In the genomic region with DNA sequence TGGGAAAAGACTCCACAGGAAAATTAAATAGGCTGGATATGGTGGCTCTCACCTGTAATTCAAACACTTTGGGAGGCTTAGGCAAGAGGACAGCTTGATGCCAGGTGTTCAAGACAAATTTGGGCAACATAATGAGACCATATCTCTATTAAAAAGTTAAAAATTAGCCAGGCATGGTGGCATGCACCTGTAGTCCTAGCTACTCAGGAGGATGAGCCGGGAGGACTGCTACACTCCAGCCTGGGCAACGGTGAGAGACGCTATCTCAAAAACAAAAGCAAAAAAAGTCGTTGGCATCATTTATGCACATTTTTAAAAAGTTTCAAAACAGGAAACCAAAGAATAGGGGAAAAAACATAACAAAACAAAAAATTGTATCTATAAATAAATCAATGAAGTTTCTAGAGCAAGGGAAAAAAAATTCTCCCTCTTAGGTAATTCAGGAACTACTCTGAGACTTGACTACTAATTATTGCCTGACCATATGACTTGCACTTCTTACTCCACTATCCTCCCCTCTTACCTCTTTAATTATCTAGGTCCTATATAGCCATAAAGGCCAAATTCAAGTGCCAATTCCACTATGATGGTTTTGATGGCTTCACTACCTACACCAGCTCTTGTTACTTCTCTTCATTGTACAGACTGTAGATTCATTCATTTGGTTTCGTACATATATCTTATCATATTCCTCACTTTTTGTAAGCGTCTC, we compare ENCODE assay signal across 10 cellular contexts. TPM values are rescaled to one million over a fixed set of nuclear protein-coding genes. Genes with fewer than 3 reads are reported as not detected.
DNase-seq lines count a peak whose midpoint lies in the region; ATAC-seq and TF ChIP-seq lines count a peak whose summit lies in the region.
"Had no signal": no experiment of that assay in that cellular context is flagged by ENCODE, and none has a peak within 500 bp of the region (broad histone marks: within the 10 kb centered on the region; RNA-seq: fewer than 3 reads in every experiment).

No MANE protein-coding gene starts in this region.

- peak overlapping the region; percentile 98 for H3K27ac Mint-ChIP-seq in activated CD8-positive, alpha-beta memory T cell treated with anti-CD3 and anti-CD28 coated beads, Interleukin-2, amount 10 ng/mL, durations not matched to agents 7 days and 5 days
- peak overlapping the region; percentile 96 to 98 for H3K27ac Mint-ChIP-seq in T-cell
- H3K27ac Mint-ChIP-seq in glutamatergic neuron (ENCODE audit: unreplicated experiment) = no peak overlapping the region
- peak overlapping the region; percentile 93 for H3K27ac Mint-ChIP-seq in stimulated activated effector memory CD8-positive, alpha-beta T cell treated with anti-CD3 and anti-CD28 coated beads, Interleukin-12 subunit alpha, Interleukin-12 subunit beta, amount 100 ng/mL, for 72 hours

- H3K27me3 Mint-ChIP-seq in activated CD8-positive, alpha-beta memory T cell treated with anti-CD3 and anti-CD28 coated beads, Interleukin-2, amount 10 ng/mL, durations not matched to agents 7 days and 5 days = no peaks in the 10 kb centered on the region
- H3K27me3 Mint-ChIP-seq in T-cell = no peaks in the 10 kb centered on the region
- H3K27me3 Mint-ChIP-seq in glutamatergic neuron (ENCODE audit: unreplicated experiment) = peaks cover 12% of the 10 kb centered on the region

- peaks cover 27% of the 10 kb centered on the region for H3K36me3 Mint-ChIP-seq in activated CD8-positive, alpha-beta memory T cell treated with anti-CD3 and anti-CD28 coated beads, Interleukin-2, amount 10 ng/mL, durations not matched to agents 7 days and 5 days
- peaks cover 8% of the 10 kb centered on the region for H3K36me3 Mint-ChIP-seq in T-cell
- H3K36me3 Mint-ChIP-seq in glutamatergic neuron (ENCODE audit: unreplicated experiment) = no peaks in the 10 kb centered on the region
- peaks cover 53% of the 10 kb centered on the region for H3K36me3 Mint-ChIP-seq in stimulated activated effector memory CD8-positive, alpha-beta T cell treated with anti-CD3 and anti-CD28 coated beads, Interleukin-12 subunit alpha, Interleukin-12 subunit beta, amount 100 ng/mL, for 72 hours

- POLR2A ChIA-PET in T-cell (lab: Charles Lee) = interaction anchor here in 1 of 2 donors (0.6 kb wide), 2 partner anchors 38 to 50 kb away, joined by 3 to 16 read pairs; no protein-coding TSS in a partner anchor

- no peak for ATAC-seq in activated CD8-positive, alpha-beta memory T cell treated with anti-CD3 and anti-CD28 coated beads, Interleukin-2, amount 10 ng/mL, durations not matched to agents 7 days and 5 days
- ATAC-seq in T-cell (replicated peaks in 1 of 4) (no peak), GM21529 (IDR thresholded peaks at IDR 0.05; ENCODE audit: unreplicated experiment) (no peak)
- ATAC-seq in stimulated activated effector memory CD8-positive, alpha-beta T cell treated with anti-CD3 and anti-CD28 coated beads, Interleukin-12 subunit alpha, Interleukin-12 subunit beta, amount 100 ng/mL, for 72 hours = no peak

- CTCF ChIA-PET in activated CD8-positive, alpha-beta memory T cell treated with anti-CD3 and anti-CD28 coated beads, Interleukin-2, amount 10 ng/mL, durations not matched to agents 7 days and 5 days (lab: Charles Lee) = interaction anchor here (2.9 to 6.0 kb wide), 2 partner anchors 11 to 32 kb away, joined by 25 to 45 read pairs; partner anchors contain the start of genes RAB2B and TOX4
- CTCF ChIA-PET in T-cell (lab: Charles Lee) = interaction anchor here (0.7 to 2.7 kb wide), 4 partner anchors 11 to 33 kb away, joined by 3 to 16 read pairs (median 8); partner anchors contain the start of genes RAB2B (in 1 of the 2) and TOX4 (in 1 of the 2)

- H3K4me1 Mint-ChIP-seq in activated CD8-positive, alpha-beta memory T cell treated with anti-CD3 and anti-CD28 coated beads, Interleukin-2, amount 10 ng/mL, durations not matched to agents 7 days and 5 days = peaks cover 47% of the 10 kb centered on the region
- H3K4me1 Mint-ChIP-seq in T-cell (peaks cover 50 to 55% (median 52%) of the 10 kb centered on the region in 3 donors), glutamatergic neuron (ENCODE audit: low read depth, unreplicated experiment) (peaks cover 9% of the 10 kb centered on the region)
- peaks cover 50% of the 10 kb centered on the region for H3K4me1 Mint-ChIP-seq in stimulated activated effector memory CD8-positive, alpha-beta T cell treated with anti-CD3 and anti-CD28 coated beads, Interleukin-12 subunit alpha, Interleukin-12 subunit beta, amount 100 ng/mL, for 72 hours

- DNase-seq in activated CD8-positive, alpha-beta memory T cell treated with anti-CD3 and anti-CD28 coated beads, Interleukin-2, amount 10 ng/mL, durations not matched to agents 7 days and 5 days = no peak
- DNase-seq in activated CD8-positive, alpha-beta memory T cell treated with anti-CD3 and anti-CD28 coated beads for 24 hours = no peak
- DNase-seq in T-cell (no peak), glutamatergic neuron (no peak), H4 (ENCODE audit: low spot score) (no peak)
- no peak for DNase-seq in stimulated activated effector memory CD8-positive, alpha-beta T cell treated with anti-CD3 and anti-CD28 coated beads, Interleukin-12 subunit alpha, Interleukin-12 subunit beta, amount 100 ng/mL, for 72 hours (ENCODE audit: low spot score in 2 of 2)
- DNase-seq in stimulated activated naive CD4-positive, alpha-beta T cell (lab: John Stamatoyannopoulos, UW) = no peak
- DNase-seq: C1 segment of cervical spinal cord, NCI-H2029 had no signal

- no peak for TF ChIP-seq CTCF in glutamatergic neuron (IDR thresholded peaks at IDR 0.05; ENCODE audit: partially characterized antibody, unreplicated experiment)

- no peaks in the 10 kb centered on the region for H3K9me3 Mint-ChIP-seq in activated CD8-positive, alpha-beta memory T cell treated with anti-CD3 and anti-CD28 coated beads, Interleukin-2, amount 10 ng/mL, durations not matched to agents 7 days and 5 days (ENCODE audit: low read depth)
- no peaks in the 10 kb centered on the region for H3K9me3 Mint-ChIP-seq in T-cell
- H3K9me3 Mint-ChIP-seq in glutamatergic neuron (ENCODE audit: unreplicated experiment) = peaks cover 9% of the 10 kb centered on the region
- H3K9me3 Mint-ChIP-seq in stimulated activated effector memory CD8-positive, alpha-beta T cell treated with anti-CD3 and anti-CD28 coated beads, Interleukin-12 subunit alpha, Interleukin-12 subunit beta, amount 100 ng/mL, for 72 hours = no peaks in the 10 kb centered on the region

- H3K4me3 Mint-ChIP-seq in activated CD8-positive, alpha-beta memory T cell treated with anti-CD3 and anti-CD28 coated beads, Interleukin-2, amount 10 ng/mL, durations not matched to agents 7 days and 5 days = peak overlapping the region; percentile 96
- H3K4me3 Mint-ChIP-seq in T-cell = peak overlapping the region; percentile 98 to 99 (median 99)
- H3K4me3 Mint-ChIP-seq in glutamatergic neuron (ENCODE audit: unreplicated experiment) = peak overlapping the region; percentile 96
- peak overlapping the region; percentile 96 for H3K4me3 Mint-ChIP-seq in stimulated activated effector memory CD8-positive, alpha-beta T cell treated with anti-CD3 and anti-CD28 coated beads, Interleukin-12 subunit alpha, Interleukin-12 subunit beta, amount 100 ng/mL, for 72 hours

RNA-seq across cellular contexts. Expression of gene METTL3, which starts 1.6 kb away (rescaled TPM):
- total RNA-seq in activated CD8-positive, alpha-beta memory T cell treated with anti-CD3 and anti-CD28 coated beads, Interleukin-2, amount 10 ng/mL, durations not matched to agents 7 days and 5 days = 10 to 100 TPM; 93.5 to 94.1 TPM
- total RNA-seq in T-cell = 10 to 100 TPM; 48.0 to 94.6 (median 91.6) TPM
- 90.0 TPM for total RNA-seq in glutamatergic neuron (ENCODE audit: unreplicated experiment)
- 55.3 and 56.8 TPM in 2 replicates for total RNA-seq in H4 (2014; rRNA removed; shearing (Covaris generic))

RNA-seq across cellular contexts. Expression of gene SALL2, which starts 16.6 kb away (rescaled TPM):
- total RNA-seq in activated CD8-positive, alpha-beta memory T cell treated with anti-CD3 and anti-CD28 coated beads, Interleukin-2, amount 10 ng/mL, durations not matched to agents 7 days and 5 days = 1 to 10 TPM; 1.3 to 1.5 TPM
- total RNA-seq in T-cell = 1 to 10 TPM; 3.3 to 5.8 (median 4.6) TPM
- 62.9 TPM for total RNA-seq in glutamatergic neuron (ENCODE audit: unreplicated experiment)
- 0.06 and 0.75 TPM in 2 replicates for total RNA-seq in H4 (2014; rRNA removed; shearing (Covaris generic))

RNA-seq across cellular contexts. Expression of gene TOX4, which starts 32.6 kb away (rescaled TPM):
- total RNA-seq in activated CD8-positive, alpha-beta memory T cell treated with anti-CD3 and anti-CD28 coated beads, Interleukin-2, amount 10 ng/mL, durations not matched to agents 7 days and 5 days = 10 to 100 TPM; 72.7 to 87.1 TPM
- 10 to 100 TPM; 68.7 to 95.6 (median 78.9) TPM for total RNA-seq in T-cell
- 63.0 TPM for total RNA-seq in glutamatergic neuron (ENCODE audit: unreplicated experiment)
- 12.7 and 14.3 TPM in 2 replicates for total RNA-seq in H4 (2014; rRNA removed; shearing (Covaris generic))

RNA-seq across cellular contexts. Expression of gene RAB2B, which starts 32.8 kb away (rescaled TPM):
- total RNA-seq in activated CD8-positive, alpha-beta memory T cell treated with anti-CD3 and anti-CD28 coated beads, Interleukin-2, amount 10 ng/mL, durations not matched to agents 7 days and 5 days = 10 to 100 TPM; 26.1 to 28.2 TPM
- total RNA-seq in T-cell (10 to 100 TPM; 23.6 to 33.7 (median 27.6) TPM), glutamatergic neuron (ENCODE audit: unreplicated experiment) (75.2 TPM)
- total RNA-seq in H4 (2014; rRNA removed; shearing (Covaris generic)) = 17.5 and 22.9 TPM in 2 replicates

RNA-seq across cellular contexts. Expression of gene CHD8, which starts 53.7 kb away (rescaled TPM):
- total RNA-seq in activated CD8-positive, alpha-beta memory T cell treated with anti-CD3 and anti-CD28 coated beads, Interleukin-2, amount 10 ng/mL, durations not matched to agents 7 days and 5 days = 100 to 1,000 TPM; 130 to 138 TPM
- total RNA-seq in T-cell = 100 to 1,000 TPM; 125 to 133 (median 131) TPM
- 146 TPM for total RNA-seq in glutamatergic neuron (ENCODE audit: unreplicated experiment)
- total RNA-seq in H4 (2014; rRNA removed; shearing (Covaris generic)) = 19.5 and 26.5 TPM in 2 replicates
